In the genomic region with DNA sequence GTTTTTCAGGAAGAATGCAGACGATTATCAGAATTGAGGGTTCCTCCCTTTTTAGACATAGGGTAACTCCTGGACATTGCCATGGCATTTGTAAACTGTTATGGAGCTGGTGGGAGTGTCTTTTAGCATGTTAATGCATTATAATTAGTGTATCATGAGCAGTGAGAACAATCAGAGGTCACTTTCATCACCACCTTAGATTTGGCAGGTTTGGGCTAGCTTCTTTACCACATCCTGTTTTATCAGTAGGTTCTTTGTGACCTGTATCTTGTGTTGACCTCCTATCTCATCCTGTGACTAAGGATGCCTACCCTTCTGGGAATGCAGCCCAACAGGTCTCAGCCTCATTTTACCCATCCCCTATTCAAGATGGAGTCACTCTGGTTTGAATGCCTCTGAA, we compare ENCODE assay signal across 22 cellular contexts.
"Had no signal": no experiment of that assay in that cellular context is flagged by ENCODE, and none has a peak within 500 bp of the region (broad histone marks: within the 10 kb centered on the region; RNA-seq: fewer than 3 reads in every experiment).

No MANE protein-coding gene starts in this region.

- ATAC-seq: left colon; left ventricle myocardium superior; psoas muscle; right lobe of liver; stimulated activated effector memory CD8-positive, alpha-beta T cell treated with anti-CD3 and anti-CD28 coated beads, Interleukin-12 subunit alpha, Interleukin-12 subunit beta, amount 100 ng/mL, for 72 hours had no signal

- H3K4me3 Mint-ChIP-seq: immature natural killer cell; naive B cell; nephron; stimulated activated effector memory CD8-positive, alpha-beta T cell treated with anti-CD3 and anti-CD28 coated beads, Interleukin-12 subunit alpha, Interleukin-12 subunit beta, amount 100 ng/mL, for 72 hours had no signal

- DNase-seq: effector CD4-positive, alpha-beta T cell; foreskin fibroblast; immature natural killer cell; kidney; left colon; left ventricle myocardium superior; mesendoderm; naive B cell; psoas muscle; retina; right lobe of liver; stimulated activated CD4-positive, alpha-beta T cell treated with anti-CD3 and anti-CD28 coated beads, Interleukin-4, amount 100 ng/mL, for 1 hour; stimulated activated CD8-positive, alpha-beta memory T cell treated with anti-CD3 and anti-CD28 coated beads, Interleukin-4, amount 100 ng/mL, for 48 hours; stomach; substantia nigra; upper lobe of left lung; uterus had no signal

- H3K27ac ChIP-seq: coronary artery, esophagus muscularis mucosa, psoas muscle, right lobe of liver, stomach, upper lobe of left lung, uterus had no signal

- H3K36me3 ChIP-seq: esophagus muscularis mucosa, right lobe of liver, stomach, upper lobe of left lung, uterus had no signal

- H3K27me3 Mint-ChIP-seq: naive B cell had no signal

- H3K27ac Mint-ChIP-seq: immature natural killer cell; naive B cell; nephron; stimulated activated effector memory CD8-positive, alpha-beta T cell treated with anti-CD3 and anti-CD28 coated beads, Interleukin-12 subunit alpha, Interleukin-12 subunit beta, amount 100 ng/mL, for 72 hours had no signal

- H3K27me3 ChIP-seq: esophagus muscularis mucosa, right lobe of liver, stomach, upper lobe of left lung, uterus had no signal

- H3K4me1 Mint-ChIP-seq: immature natural killer cell; naive B cell; nephron; stimulated activated effector memory CD8-positive, alpha-beta T cell treated with anti-CD3 and anti-CD28 coated beads, Interleukin-12 subunit alpha, Interleukin-12 subunit beta, amount 100 ng/mL, for 72 hours had no signal

- H3K4me1 ChIP-seq: esophagus muscularis mucosa, psoas muscle, right lobe of liver, stomach, upper lobe of left lung, uterus had no signal

- H3K4me3 ChIP-seq: coronary artery, esophagus muscularis mucosa, lung, psoas muscle, right lobe of liver, stomach, upper lobe of left lung, uterus had no signal

- H3K9me3 ChIP-seq: psoas muscle, right lobe of liver, stomach, upper lobe of left lung, uterus had no signal

- FAIRE-seq: kidney had no signal
